In genomic region chr1:89070509-89070908, GRCh38 we compare ENCODE assay signal across 13 cellular contexts. TPM values are rescaled to one million over a fixed set of nuclear protein-coding genes. Genes with fewer than 3 reads are reported as not detected.
DNase-seq lines count a peak whose midpoint lies in the region; ATAC-seq, FAIRE-seq and TF ChIP-seq lines count a peak whose summit lies in the region.
"Had no signal": no experiment of that assay in that cellular context is flagged by ENCODE, and none has a peak within 500 bp of the region (broad histone marks: within the 10 kb centered on the region; RNA-seq: fewer than 3 reads in every experiment).

No MANE protein-coding gene starts in this region.

- 67% methylated on average over 1 of the region's 1 CpG for WGBS in liver
- WGBS in HepG2 (ENCODE audit: low lambda C conversion rate), result 100% methylated on average over 1 of the region's 1 CpG
- WGBS in thyroid gland, 2 donors, result 80 to 93% methylated on average over 1 of the region's 1 CpG

- H3K4me3 Mint-ChIP-seq in natural killer cell, result peak overlapping the region; percentile 94

- no peak for TF ChIP-seq EP300 in HepG2 (IDR thresholded peaks at IDR 0.05; ENCODE audit: low read depth in 2 of 2, low read length in 2 of 2)
- no peak for TF ChIP-seq EP300 in HepG2 (CRISPR knock-in tag; IDR thresholded peaks at IDR 0.05; ENCODE audit: borderline replicate concordance)

- H4K20me1 ChIP-seq in HepG2 (ENCODE audit: insufficient read depth, low read length), result no peaks in the 10 kb centered on the region

- ATAC-seq in HepG2 (no peak), natural killer cell (peak in 1 of 3 donors; percentile 21), HG03175 (IDR thresholded peaks at IDR 0.05; ENCODE audit: unreplicated experiment) (no peak)
- ATAC-seq: left colon had no signal

- no TSS peak for BruUV-seq in HepG2 (replicated peaks; lab: Mats Ljungman, UMichigan)

- H3K4me2 ChIP-seq in HepG2 (ENCODE audit: low read depth, low read length), result no peak overlapping the region

- POLR2A ChIA-PET in HepG2 (lab: Yijun Ruan, JAX), result no interaction called here

- peaks cover 2 to 6% of the 10 kb centered on the region in 2 donors for H3K9me3 Mint-ChIP-seq in natural killer cell

- no peaks in the 10 kb centered on the region for H3K27me3 ChIP-seq in liver (ENCODE audit: control insufficient read depth in 4 of 4, insufficient read depth in 4 of 4, low read length in 3 of 4)
- H3K27me3 ChIP-seq in HepG2 (ENCODE audit: control insufficient read depth in 1 of 2, insufficient read depth in 2 of 2, low read length in 2 of 2), result no peaks in the 10 kb centered on the region
- no peaks in the 10 kb centered on the region for H3K27me3 ChIP-seq in adipocyte (replicated peaks; ENCODE audit: control insufficient read depth, insufficient read depth, low read length)
- H3K27me3 ChIP-seq in thyroid gland, result no peaks in the 10 kb centered on the region

- H3K4me3 ChIP-seq in liver (ENCODE audit: low read depth in 1 of 3, low read length in 3 of 3) (no peak overlapping the region), HepG2 (replicated peaks in 1 of 3; ENCODE audit: insufficient read depth in 1 of 3, low read depth in 2 of 3, low read length in 3 of 3) (no peak overlapping the region), adipocyte (ENCODE audit: low read length) (peak overlapping the region; percentile 80), thyroid gland (replicated peaks in 1 of 3) (no peak overlapping the region)

- peaks cover 13 to 21% of the 10 kb centered on the region in 2 donors for H3K4me1 Mint-ChIP-seq in natural killer cell

- H3K4me1 ChIP-seq in liver (ENCODE audit: control insufficient read depth in 4 of 4, insufficient read depth in 4 of 4, low read length in 3 of 4), result peaks cover 2 to 34% (median 12%) of the 10 kb centered on the region in 4 donors
- peaks cover 17% of the 10 kb centered on the region for H3K4me1 ChIP-seq in HepG2 (ENCODE audit: insufficient read depth, low read length)
- H3K4me1 ChIP-seq in adipocyte (ENCODE audit: control insufficient read depth, insufficient read depth, low read length), result peaks cover 3% of the 10 kb centered on the region
- peaks cover 8 to 17% of the 10 kb centered on the region in 2 donors for H3K4me1 ChIP-seq in thyroid gland

- CTCF ChIA-PET in HepG2 (lab: Yijun Ruan, JAX; ENCODE audit: low intra/inter-chr PET ratio, low total read pairs), result no interaction called here

- H3K27me3 Mint-ChIP-seq in natural killer cell (ENCODE audit: low read depth in 2 of 2), result peaks cover 0 to 3% of the 10 kb centered on the region in 2 donors

- intact Hi-C loops in HepG2 (cut with micrococcal nuclease; ENCODE audit: unreplicated experiment), result no loop called here
- intact Hi-C loops in natural killer cell (cut with micrococcal nuclease), result no loop called here
- intact Hi-C loops in thyroid gland (cut with DNase I), result no loop called here

- TF ChIP-seq POLR2A in HepG2 (IDR thresholded peaks at IDR 0.05; ENCODE audit: insufficient read depth in 1 of 2, low read depth in 2 of 2, low read length in 2 of 2), result no peak
- TF ChIP-seq POLR2A in thyroid gland (IDR thresholded peaks at IDR 0.05), result no peak

- TF ChIP-seq RAD21 in liver (IDR thresholded peaks at IDR 0.05) (no peak), HepG2 (CRISPR knock-in tag; IDR thresholded peaks at IDR 0.05) (no peak)

- no peak for TF ChIP-seq CTCF in liver (IDR thresholded peaks at IDR 0.05; ENCODE audit: low read depth, low read length, missing input control)
- no peak for TF ChIP-seq CTCF in HepG2 (CRISPR knock-in tag; IDR thresholded peaks at IDR 0.05)
- TF ChIP-seq CTCF in natural killer cell (IDR thresholded peaks at IDR 0.05), result no peak
- TF ChIP-seq CTCF in thyroid gland (IDR thresholded peaks at IDR 0.05), result no peak

- peaks cover 24% of the 10 kb centered on the region for H3K36me3 Mint-ChIP-seq in natural killer cell

- H2AFZ ChIP-seq in HepG2 (ENCODE audit: low read length), result no peak overlapping the region

- in situ Hi-C loops in HepG2 (cut with HindIII; ENCODE audit: extremely low pct_ligation_motif_present, low pct_unique_long_range_greater_than_20kb), result no loop called here

- H3K27ac ChIP-seq in liver (ENCODE audit: low read depth in 1 of 2, low read length in 2 of 2), result peak overlapping the region; percentile 68 to 73
- H3K27ac ChIP-seq in HepG2 (ENCODE audit: extremely low read length, insufficient read depth, low read length), result no peak overlapping the region
- H3K27ac ChIP-seq in thyroid gland, result no peak overlapping the region
- H3K27ac ChIP-seq: C4-2B had no signal

- no peak for FAIRE-seq in HepG2 (lab: Jason Lieb, UNC)

- H3K36me3 ChIP-seq in liver (ENCODE audit: control insufficient read depth in 4 of 4, insufficient read depth in 3 of 4, low read depth in 1 of 4, low read length in 3 of 4) (no peaks in the 10 kb centered on the region), HepG2 (replicated peaks in 1 of 2; ENCODE audit: control insufficient read depth in 1 of 2, insufficient read depth in 2 of 2, low read length in 2 of 2) (no peaks in the 10 kb centered on the region), adipocyte (ENCODE audit: control insufficient read depth, insufficient read depth, low read length, severe bottlenecking) (no peaks in the 10 kb centered on the region), thyroid gland (no peaks in the 10 kb centered on the region)

- peak overlapping the region; percentile 90 to 93 for H3K27ac Mint-ChIP-seq in natural killer cell

- H3K9me3 ChIP-seq in liver (ENCODE audit: control insufficient read depth in 4 of 4, low read length in 3 of 4) (no peaks in the 10 kb centered on the region), HepG2 (ENCODE audit: low read length) (no peaks in the 10 kb centered on the region), adipocyte (ENCODE audit: control insufficient read depth, low read length) (peaks cover 7% of the 10 kb centered on the region), thyroid gland (no peaks in the 10 kb centered on the region)

- no peak for DNase-seq in HepG2 (ENCODE audit: low spot score)
- no peak for DNase-seq in adipocyte (ENCODE audit: low read depth)
- no peak for DNase-seq in natural killer cell
- DNase-seq in NCI-H1105 (lab: John Stamatoyannopoulos, UW), result no peak
- no peak for DNase-seq in thyroid gland
- DNase-seq in HT-29 (ENCODE audit: low spot score), result no peak
- DNase-seq: left colon, NCI-H1092 treated with DMSO at 0.1 percent for 48 hours, NCI-H82, retina had no signal

- no peaks in the 10 kb centered on the region for H3K79me2 ChIP-seq in HepG2 (ENCODE audit: insufficient read depth, low read length)

- H3K9ac ChIP-seq in liver (ENCODE audit: low read depth in 1 of 2, low read length in 2 of 2) (no peak overlapping the region), HepG2 (ENCODE audit: insufficient read depth, low read depth, low read length) (no peak overlapping the region), adipocyte (ENCODE audit: low read length) (peak overlapping the region; percentile 78)

RNA-seq across cellular contexts. Expression of gene GBP1, which starts 5.5 kb away (rescaled TPM):
- 10 to 100 TPM in 1 of 2 donors, 1 to 10 TPM in 1; 9.1 to 23.5 TPM for total RNA-seq in liver
- 10 to 100 TPM; 16.6 to 72.6 TPM for polyA plus RNA-seq in liver
- total RNA-seq in HepG2 (2016; rRNA removed; fragmentation: Illumina TruSeq; extraction: Trizol), result 2.3 and 2.6 TPM in 2 replicates
- total RNA-seq in HepG2 (2016; cell fraction: cytosol; rRNA removed; fragmentation: Illumina TruSeq; extraction: Trizol; ENCODE audit: low read depth), result 0.20 and 0.35 TPM in 2 replicates
- total RNA-seq in HepG2 (2016; cell fraction: insoluble cytoplasmic fraction; rRNA removed; fragmentation: Illumina TruSeq; extraction: Trizol), result 3.1 and 3.4 TPM in 2 replicates
- total RNA-seq in HepG2 (2016; cell fraction: membrane; rRNA removed; fragmentation: Illumina TruSeq; extraction: Trizol), result 0.62 and 1.1 TPM in 2 replicates
- 5.0 and 5.5 TPM in 2 replicates for total RNA-seq in HepG2 (2016; cell fraction: nucleus; rRNA removed; fragmentation: Illumina TruSeq; extraction: Trizol)
- 0.31 and 0.62 TPM in 2 replicates for polyA plus RNA-seq in HepG2 (2011; rRNA removed)
- polyA plus RNA-seq in HepG2 (2011; cell fraction: cytosol; rRNA removed), result 0.07 and 0.21 TPM in 2 replicates
- 0.55 and 1.2 TPM in 2 replicates for polyA plus RNA-seq in HepG2 (2011; cell fraction: nucleus; rRNA removed)
- 0.88 and 1.0 TPM in 2 replicates for polyA plus RNA-seq in HepG2 (2012)
- 0.20 and 0.24 TPM in 2 replicates for polyA plus RNA-seq in HepG2 (2016; cell fraction: cytosol; fragmentation: Illumina TruSeq; extraction: Trizol; ENCODE audit: low read depth)
- polyA plus RNA-seq in HepG2 (2016; cell fraction: insoluble cytoplasmic fraction; fragmentation: Illumina TruSeq; extraction: Trizol; ENCODE audit: low read depth), result 2.5 and 2.7 TPM in 2 replicates
- 0.54 and 0.56 TPM in 2 replicates for polyA plus RNA-seq in HepG2 (2016; cell fraction: membrane; fragmentation: Illumina TruSeq; extraction: Trizol; ENCODE audit: low read depth)
- 2.3 and 4.9 TPM in 2 replicates for polyA plus RNA-seq in HepG2 (2016; cell fraction: nucleus; fragmentation: Illumina TruSeq; extraction: Trizol; ENCODE audit: insufficient read depth, low read depth)
- polyA minus RNA-seq in HepG2 (2011; rRNA and poly(A)+ RNA removed; ENCODE audit: low replicate concordance), result 1.4 and 8.3 TPM in 2 replicates
- polyA minus RNA-seq in HepG2 (2011; cell fraction: cytosol; rRNA and poly(A)+ RNA removed), result 2.0 TPM in 1 of 2 replicates, not detected in the other
- 6.4 and 15.5 TPM in 2 replicates for polyA minus RNA-seq in HepG2 (2011; cell fraction: nucleus; rRNA and poly(A)+ RNA removed)
- total RNA-seq in natural killer cell, result 10 to 100 TPM; 32.0 to 41.2 (median 34.8) TPM
- total RNA-seq in thyroid gland, result 10 to 100 TPM; 15.0 to 54.3 (median 22.9) TPM
- 1.8 and 2.7 TPM in 2 replicates for total RNA-seq in HT-29 (2014; rRNA removed; shearing (Covaris generic))

RNA-seq across cellular contexts. Expression of gene GBP3, which starts 47.8 kb away (rescaled TPM):
- 1 to 10 TPM; 2.0 to 8.8 TPM for total RNA-seq in liver
- polyA plus RNA-seq in liver, result 1 to 10 TPM; 3.8 to 5.1 TPM
- total RNA-seq in HepG2 (2016; rRNA removed; fragmentation: Illumina TruSeq; extraction: Trizol), result 0.32 and 0.46 TPM in 2 replicates
- total RNA-seq in HepG2 (2016; cell fraction: cytosol; rRNA removed; fragmentation: Illumina TruSeq; extraction: Trizol; ENCODE audit: low read depth), result not detected in 2 replicates
- 0.41 and 0.51 TPM in 2 replicates for total RNA-seq in HepG2 (2016; cell fraction: insoluble cytoplasmic fraction; rRNA removed; fragmentation: Illumina TruSeq; extraction: Trizol)
- total RNA-seq in HepG2 (2016; cell fraction: membrane; rRNA removed; fragmentation: Illumina TruSeq; extraction: Trizol), result 0.17 and 0.19 TPM in 2 replicates
- 0.31 and 1.8 TPM in 2 replicates for total RNA-seq in HepG2 (2016; cell fraction: nucleus; rRNA removed; fragmentation: Illumina TruSeq; extraction: Trizol)
- polyA plus RNA-seq in HepG2 (2011; rRNA removed), result 0.16 and 0.56 TPM in 2 replicates
- polyA plus RNA-seq in HepG2 (2011; cell fraction: cytosol; rRNA removed), result 0.25 and 0.36 TPM in 2 replicates
- 0.23 and 0.42 TPM in 2 replicates for polyA plus RNA-seq in HepG2 (2011; cell fraction: nucleus; rRNA removed)
- 0.48 and 0.56 TPM in 2 replicates for polyA plus RNA-seq in HepG2 (2012)
- not detected in 2 replicates for polyA plus RNA-seq in HepG2 (2016; cell fraction: cytosol; fragmentation: Illumina TruSeq; extraction: Trizol; ENCODE audit: low read depth)
- polyA plus RNA-seq in HepG2 (2016; cell fraction: insoluble cytoplasmic fraction; fragmentation: Illumina TruSeq; extraction: Trizol; ENCODE audit: low read depth), result 0.52 and 0.87 TPM in 2 replicates
- not detected in 2 replicates for polyA plus RNA-seq in HepG2 (2016; cell fraction: membrane; fragmentation: Illumina TruSeq; extraction: Trizol; ENCODE audit: low read depth)
- 0.35 TPM in 1 of 2 replicates, not detected in the other for polyA plus RNA-seq in HepG2 (2016; cell fraction: nucleus; fragmentation: Illumina TruSeq; extraction: Trizol; ENCODE audit: insufficient read depth, low read depth)
- 12.2 TPM in 1 of 2 replicates, not detected in the other for polyA minus RNA-seq in HepG2 (2011; rRNA and poly(A)+ RNA removed; ENCODE audit: low replicate concordance)
- 0.79 and 0.97 TPM in 2 replicates for polyA minus RNA-seq in HepG2 (2011; cell fraction: cytosol; rRNA and poly(A)+ RNA removed)
- 0.37 and 0.64 TPM in 2 replicates for polyA minus RNA-seq in HepG2 (2011; cell fraction: nucleus; rRNA and poly(A)+ RNA removed)
- 10 to 100 TPM; 36.1 to 52.5 (median 49.0) TPM for total RNA-seq in natural killer cell
- total RNA-seq in thyroid gland, result 10 to 100 TPM; 16.0 to 32.6 (median 21.2) TPM
- 8.6 and 9.2 TPM in 2 replicates for total RNA-seq in HT-29 (2014; rRNA removed; shearing (Covaris generic))

RNA-seq across cellular contexts. Expression of gene GBP2, which starts 55.4 kb away (rescaled TPM):
- total RNA-seq in liver (10 to 100 TPM in 1 of 2 donors, 1 to 10 TPM in 1; 7.4 to 18.2 TPM), HepG2 (2016; rRNA removed; fragmentation: Illumina TruSeq; extraction: Trizol) (5.1 and 6.6 TPM in 2 replicates), natural killer cell (100 to 1,000 TPM; 117 to 153 (median 144) TPM), thyroid gland (10 to 100 TPM; 11.0 to 44.3 (median 17.2) TPM)
- polyA plus RNA-seq in liver (10 to 100 TPM; 10.4 to 17.9 TPM), HepG2 (2011; rRNA removed) (6.2 and 7.3 TPM in 2 replicates)
- 0.51 and 0.53 TPM in 2 replicates for total RNA-seq in HepG2 (2016; cell fraction: cytosol; rRNA removed; fragmentation: Illumina TruSeq; extraction: Trizol; ENCODE audit: low read depth)
- total RNA-seq in HepG2 (2016; cell fraction: insoluble cytoplasmic fraction; rRNA removed; fragmentation: Illumina TruSeq; extraction: Trizol), result 4.8 and 7.1 TPM in 2 replicates
- 0.86 and 1.2 TPM in 2 replicates for total RNA-seq in HepG2 (2016; cell fraction: membrane; rRNA removed; fragmentation: Illumina TruSeq; extraction: Trizol)
- 3.4 and 3.8 TPM in 2 replicates for total RNA-seq in HepG2 (2016; cell fraction: nucleus; rRNA removed; fragmentation: Illumina TruSeq; extraction: Trizol)
- polyA plus RNA-seq in HepG2 (2011; cell fraction: cytosol; rRNA removed), result 5.1 and 8.2 TPM in 2 replicates
- polyA plus RNA-seq in HepG2 (2011; cell fraction: nucleus; rRNA removed), result 3.9 and 5.4 TPM in 2 replicates
- polyA plus RNA-seq in HepG2 (2012), result 11.6 and 25.8 TPM in 2 replicates
- 0.31 and 0.38 TPM in 2 replicates for polyA plus RNA-seq in HepG2 (2016; cell fraction: cytosol; fragmentation: Illumina TruSeq; extraction: Trizol; ENCODE audit: low read depth)
- 4.5 and 5.3 TPM in 2 replicates for polyA plus RNA-seq in HepG2 (2016; cell fraction: insoluble cytoplasmic fraction; fragmentation: Illumina TruSeq; extraction: Trizol; ENCODE audit: low read depth)
- 0.63 and 1.6 TPM in 2 replicates for polyA plus RNA-seq in HepG2 (2016; cell fraction: membrane; fragmentation: Illumina TruSeq; extraction: Trizol; ENCODE audit: low read depth)
- 3.5 and 3.7 TPM in 2 replicates for polyA plus RNA-seq in HepG2 (2016; cell fraction: nucleus; fragmentation: Illumina TruSeq; extraction: Trizol; ENCODE audit: insufficient read depth, low read depth)
- polyA minus RNA-seq in HepG2 (2011; rRNA and poly(A)+ RNA removed; ENCODE audit: low replicate concordance), result 4.0 and 4.2 TPM in 2 replicates
- polyA minus RNA-seq in HepG2 (2011; cell fraction: cytosol; rRNA and poly(A)+ RNA removed), result 3.3 and 6.6 TPM in 2 replicates
- polyA minus RNA-seq in HepG2 (2011; cell fraction: nucleus; rRNA and poly(A)+ RNA removed), result 9.0 and 14.0 TPM in 2 replicates
- total RNA-seq in HT-29 (2014; rRNA removed; shearing (Covaris generic)), result 5.9 and 11.0 TPM in 2 replicates

Comparison
In these comparisons a context has a peak if more than half of its experiments do, and no peak if none do; other contexts are left out.
1. H3K27ac ChIP-seq: peak in liver (2 of 2); none in HepG2 (single experiment) and thyroid gland (0 of 3).